In the genomic region with DNA sequence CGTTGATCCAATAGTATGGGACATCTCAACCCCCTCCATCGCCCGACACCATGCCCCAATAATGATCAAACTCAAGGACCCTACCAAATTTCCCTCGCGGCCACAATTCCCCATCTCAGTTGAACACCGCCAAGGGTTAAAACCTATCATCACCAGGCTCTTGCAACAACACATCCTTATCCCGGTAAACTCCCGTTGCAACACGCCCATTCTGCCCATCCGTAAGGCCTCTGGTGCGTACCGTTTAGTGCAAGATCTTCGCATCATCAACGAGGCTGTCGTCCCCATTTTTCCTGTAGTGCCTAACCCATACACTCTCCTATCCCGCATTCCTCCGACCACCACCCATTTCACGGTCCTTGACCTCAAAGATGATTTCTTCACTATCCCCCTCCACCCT, we compare ENCODE assay signal across 27 cellular contexts.
"Had no signal": no experiment of that assay in that cellular context is flagged by ENCODE, and none has a peak within 500 bp of the region (broad histone marks: within the 10 kb centered on the region; RNA-seq: fewer than 3 reads in every experiment).

No MANE protein-coding gene starts in this region.

- H3K4me1 ChIP-seq: left lung, lower lobe of right lung, parathyroid adenoma, prostate gland, suprapubic skin, tibial artery, upper lobe of right lung had no signal

- H3K36me3 ChIP-seq: left lung, lower lobe of right lung, prostate gland, suprapubic skin, thoracic aorta, tibial artery, upper lobe of right lung had no signal

- H3K79me2 ChIP-seq: parathyroid adenoma had no signal

- H3K27ac Mint-ChIP-seq: naive thymus-derived CD8-positive, alpha-beta T cell; nephron; stimulated activated naive B cell treated with anti-CD40 and anti-IgM and Interleukin-4, amounts not matched to agents 10 μg/mL and 1 μg/mL and 100 μg/mL, for 72 hours; stimulated activated naive CD8-positive, alpha-beta T cell treated with anti-CD3 and anti-CD28 coated beads, Interleukin-15, Interleukin-2, amounts not matched to agents 100 ng/mL and 50 ng/mL, for 24 hours had no signal

- H3K27me3 ChIP-seq: left lung, suprapubic skin, tibial artery, upper lobe of right lung had no signal

- H2AFZ ChIP-seq: parathyroid adenoma had no signal

- H3K27me3 Mint-ChIP-seq: naive thymus-derived CD8-positive, alpha-beta T cell; stimulated activated naive B cell treated with anti-CD40 and anti-IgM and Interleukin-4, amounts not matched to agents 10 μg/mL and 1 μg/mL and 100 μg/mL, for 72 hours; stimulated activated naive CD8-positive, alpha-beta T cell treated with anti-CD3 and anti-CD28 coated beads, Interleukin-15, Interleukin-2, amounts not matched to agents 100 ng/mL and 50 ng/mL, for 24 hours had no signal

- H3K27ac ChIP-seq: left lung, lower lobe of right lung, parathyroid adenoma, prostate gland, skin epidermis, suprapubic skin, thoracic aorta, tibial artery, upper lobe of right lung had no signal

- H3K9me3 ChIP-seq: lower lobe of right lung, prostate gland, suprapubic skin, thoracic aorta, tibial artery, upper lobe of right lung had no signal

- H3K36me3 Mint-ChIP-seq: naive thymus-derived CD8-positive, alpha-beta T cell had no signal

- H3K4me3 Mint-ChIP-seq: naive thymus-derived CD8-positive, alpha-beta T cell; nephron; neural crest cell; stimulated activated naive B cell treated with anti-CD40 and anti-IgM and Interleukin-4, amounts not matched to agents 10 μg/mL and 1 μg/mL and 100 μg/mL, for 72 hours; stimulated activated naive CD8-positive, alpha-beta T cell treated with anti-CD3 and anti-CD28 coated beads, Interleukin-15, Interleukin-2, amounts not matched to agents 100 ng/mL and 50 ng/mL, for 24 hours had no signal

- DNase-seq: hippocampal formation; left colon; lower lobe of right lung; mammary epithelial cell; mesenchymal stem cell; naive thymus-derived CD8-positive, alpha-beta T cell; nucleus accumbens; retina; stimulated activated CD4-positive, alpha-beta T cell treated with anti-CD3 and anti-CD28 coated beads, Interleukin-12 subunit alpha, Interleukin-12 subunit beta, amount 100 ng/mL, for 4 hours; stimulated activated CD4-positive, alpha-beta T cell treated with anti-CD3 and anti-CD28 coated beads, Interleukin-15, amount 100 ng/mL, for 24 hours; stimulated activated CD4-positive, alpha-beta T cell treated with anti-CD3 and anti-CD28 coated beads, Interleukin-2, amount 100 ng/mL, for 24 hours; stimulated activated CD4-positive, alpha-beta T cell treated with anti-CD3 and anti-CD28 coated beads, Interleukin-4, amount 100 ng/mL, for 1 hour; stimulated activated naive B cell treated with anti-CD40 and anti-IgM and Interleukin-4, amounts not matched to agents 10 μg/mL and 1 μg/mL and 100 μg/mL, for 72 hours; tibial artery; trophoblast cell; upper lobe of right lung had no signal

- H3K4me1 Mint-ChIP-seq: nephron; neural crest cell; stimulated activated naive B cell treated with anti-CD40 and anti-IgM and Interleukin-4, amounts not matched to agents 10 μg/mL and 1 μg/mL and 100 μg/mL, for 72 hours had no signal

- H3K9ac ChIP-seq: parathyroid adenoma had no signal

- H3K4me3 ChIP-seq: left lung, lower lobe of right lung, prostate gland, skin epidermis, suprapubic skin, thoracic aorta, tibial artery, upper lobe of right lung had no signal

- ATAC-seq: left colon; left lung; lower lobe of right lung; naive thymus-derived CD8-positive, alpha-beta T cell; right cardiac atrium; sciatic nerve; stimulated activated naive B cell treated with anti-CD40 and anti-IgM and Interleukin-4, amounts not matched to agents 10 μg/mL and 1 μg/mL and 100 μg/mL, for 72 hours; upper lobe of right lung had no signal
